ENCODE assay signal across 12 cellular contexts in the genomic region with DNA sequence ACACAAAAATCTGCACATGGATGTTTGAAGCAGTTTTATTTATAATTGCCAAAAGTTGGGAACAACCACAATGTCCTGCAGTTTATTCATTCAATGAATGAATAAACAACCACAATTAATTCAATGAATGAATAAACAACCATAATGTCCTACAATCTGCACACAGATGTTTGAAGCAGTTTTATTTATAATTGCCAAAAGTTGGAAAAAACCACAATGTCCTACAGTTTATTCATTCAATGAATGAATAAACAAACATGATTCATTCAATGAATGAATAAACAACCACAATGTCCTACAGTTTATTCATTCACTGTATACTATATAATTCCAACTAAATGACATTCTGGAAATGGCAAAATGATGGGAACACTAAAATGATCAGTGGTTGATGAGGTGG.
DNase-seq lines count a peak whose midpoint lies in the region; ATAC-seq and TF ChIP-seq lines count a peak whose summit lies in the region.
"Had no signal": no experiment of that assay in that cellular context is flagged by ENCODE, and none has a peak within 500 bp of the region (broad histone marks: within the 10 kb centered on the region; RNA-seq: fewer than 3 reads in every experiment).

No MANE protein-coding gene starts in this region.

- no peak for TF ChIP-seq CTCF in PC-3 (conservative IDR thresholded peaks at IDR 0.05; ENCODE audit: low read depth, low read length)
- TF ChIP-seq CTCF in fibroblast of villous mesenchyme (IDR thresholded peaks at IDR 0.05; ENCODE audit: insufficient read depth, low read depth, low read length), result no peak

- H3K9me2 ChIP-seq in PC-3 (replicated peaks; ENCODE audit: low read length), result no peaks in the 10 kb centered on the region

- DNase-seq in H4 (ENCODE audit: low spot score) (peak; percentile 85), PC-3 (peak; percentile 56), fibroblast of villous mesenchyme (ENCODE audit: low read depth) (peak; percentile 69), D341Med (ENCODE audit: low spot score) (no peak), T-helper 9 cell (no peak), right cardiac atrium (no peak)
- DNase-seq in activated CD4-positive, alpha-beta T cell treated with anti-CD3 and anti-CD28 coated beads, Interleukin-2, amount 50 U/mL, for 4 hours, result no peak
- DNase-seq: ACHN; C1 segment of cervical spinal cord; CD4-positive, alpha-beta T cell; KBM-7 had no signal

- H2AFZ ChIP-seq in PC-3 (ENCODE audit: low read length), result no peak overlapping the region

- peak overlapping the region; percentile 64 for H3K27ac ChIP-seq in PC-3 (ENCODE audit: low read length)
- H3K27ac ChIP-seq in right cardiac atrium (ENCODE audit: low read length), result no peak overlapping the region

- no peak overlapping the region for H3K9ac ChIP-seq in PC-3 (ENCODE audit: low read length)

- BruUV-seq in PC-3 (replicated peaks; lab: Mats Ljungman, UMichigan), result no TSS peak

- H3K36me3 ChIP-seq in PC-3 (ENCODE audit: low read depth, low read length), result no peaks in the 10 kb centered on the region

- no peaks in the 10 kb centered on the region for H3K9me3 ChIP-seq in PC-3 (ENCODE audit: low read length)
- no peaks in the 10 kb centered on the region for H3K9me3 ChIP-seq in right cardiac atrium (ENCODE audit: control insufficient read depth, low read length)

- POLR2A ChIA-PET in PC-3 (lab: Charles Lee; ENCODE audit: unreplicated experiment), result no interaction called here

- ATAC-seq in PC-3 (no peak), right cardiac atrium (no peak)
- ATAC-seq: HCT116 had no signal

- CTCF ChIA-PET in PC-3 (lab: Charles Lee), result interaction anchor here (0.6 kb wide), 1 partner anchor 118 kb away, joined by 5 read pairs; no protein-coding TSS in a partner anchor

- no peaks in the 10 kb centered on the region for H3K79me2 ChIP-seq in PC-3 (ENCODE audit: low read length)

- intact Hi-C loops in PC-3 (cut with micrococcal nuclease) (no loop called here), right cardiac atrium (cut with DNase I) (no loop called here)

- H3F3A ChIP-seq in PC-3 (ENCODE audit: low read length, unreplicated experiment), result no peaks in the 10 kb centered on the region

- H3K4me3 ChIP-seq in PC-3 (ENCODE audit: low read length) (no peak overlapping the region), fibroblast of villous mesenchyme (ENCODE audit: low read depth, low read length) (no peak overlapping the region), right cardiac atrium (ENCODE audit: low read length) (no peak overlapping the region)

- peak overlapping the region; percentile 31; the same call in 1 of the 2 replicates for H3K4me2 ChIP-seq in PC-3 (ENCODE audit: low read length)

- H3K4me1 ChIP-seq in PC-3 (ENCODE audit: insufficient read depth, low read length) (peaks cover 50% of the 10 kb centered on the region), right cardiac atrium (ENCODE audit: control insufficient read depth, insufficient read depth, low read length) (no peaks in the 10 kb centered on the region)

- no peaks in the 10 kb centered on the region for H3K27me3 ChIP-seq in PC-3 (ENCODE audit: low read length)
- H3K27me3 ChIP-seq in right cardiac atrium (ENCODE audit: control insufficient read depth, insufficient read depth), result no peaks in the 10 kb centered on the region

- no peaks in the 10 kb centered on the region for H4K20me1 ChIP-seq in PC-3 (ENCODE audit: low read length)

Comparison
In these comparisons a context has a peak if more than half of its experiments do, and no peak if none do; other contexts are left out.
1. DNase-seq: peak in H4 (single experiment), PC-3 (single experiment) and fibroblast of villous mesenchyme (single experiment); none in D341Med (single experiment), activated CD4-positive, alpha-beta T cell treated with anti-CD3 and anti-CD28 coated beads, Interleukin-2, amount 50 U/mL, for 4 hours (0 of 2), T-helper 9 cell (single experiment) and right cardiac atrium (0 of 3).